15 cellular contexts compared by ENCODE assay signal in the genomic region with DNA sequence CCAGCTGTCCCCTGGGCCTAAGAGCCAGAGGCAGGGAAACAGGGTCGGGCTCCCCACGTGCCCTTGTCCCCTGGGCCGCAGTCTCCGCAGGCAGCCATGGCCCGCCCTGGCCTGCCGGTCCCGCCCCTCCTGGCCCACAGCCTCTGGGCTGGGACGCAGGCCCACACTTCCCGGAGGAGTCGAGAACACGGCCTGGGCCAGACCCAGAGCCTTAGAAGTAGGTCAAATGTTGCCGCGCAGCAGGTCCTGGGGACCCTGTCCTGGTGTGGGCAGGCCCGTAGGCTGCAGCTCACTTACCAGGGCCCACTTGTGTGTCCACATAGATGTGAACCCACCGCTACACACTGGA. TPM values are rescaled to one million over a fixed set of nuclear protein-coding genes. Genes with fewer than 3 reads are reported as not detected.
DNase-seq lines count a peak whose midpoint lies in the region; ATAC-seq, FAIRE-seq and TF ChIP-seq lines count a peak whose summit lies in the region.
"Had no signal": no experiment of that assay in that cellular context is flagged by ENCODE, and none has a peak within 500 bp of the region (broad histone marks: within the 10 kb centered on the region; RNA-seq: fewer than 3 reads in every experiment).

No MANE protein-coding gene starts in this region.

- POLR2A ChIA-PET in WTC11 (lab: Charles Lee), result no interaction called here

- TF ChIP-seq CTCF in adrenal gland (IDR thresholded peaks at IDR 0.05), result no peak
- no peak for TF ChIP-seq CTCF in WTC11 (IDR thresholded peaks at IDR 0.05)

- H3K4me3 Mint-ChIP-seq in WTC11, result no peak overlapping the region
- H3K4me3 Mint-ChIP-seq: activated T-helper 1 cell treated with anti-CD3 and anti-CD28 coated beads, Interleukin-12 subunit alpha, Interleukin-12 subunit beta, Interleukin-2, Interleukin-4 antibody, amounts not matched to agents 30 ng/mL and 10 ng/mL and 1 ng/mL, durations not matched to agents 14 hours and 24 hours and 36 hours had no signal

- H3K9me3 Mint-ChIP-seq in WTC11, result no peaks in the 10 kb centered on the region
- H3K9me3 Mint-ChIP-seq: activated T-helper 1 cell treated with anti-CD3 and anti-CD28 coated beads, Interleukin-12 subunit alpha, Interleukin-12 subunit beta, Interleukin-2, Interleukin-4 antibody, amounts not matched to agents 30 ng/mL and 10 ng/mL and 1 ng/mL, durations not matched to agents 14 hours and 24 hours and 36 hours had no signal

- CTCF ChIA-PET in WTC11 (lab: Charles Lee), result interaction anchor here (1.0 to 4.4 kb wide), 16 partner anchors 10 to 174 kb away, joined by 3 to 39 read pairs (median 4); a partner anchor contains a TSS

- intact Hi-C loops in adrenal gland (cut with DNase I), result loop anchor here (5.0 to 10.0 kb wide), 2 partner anchors 40 to 163 kb away; a partner anchor contains a TSS

- H3K27ac ChIP-seq in adrenal gland (peak overlapping the region in 4 of 5 donors; percentile 5 to 82 (median 50)), temporal lobe (ENCODE audit: low read depth, low read length) (peak overlapping the region; percentile 65)
- H3K27ac ChIP-seq: VCaP had no signal

- H3K36me3 Mint-ChIP-seq in WTC11, result no peaks in the 10 kb centered on the region

- TF ChIP-seq POLR2A in adrenal gland (IDR thresholded peaks at IDR 0.05) (no peak), GM12891 (IDR thresholded peaks at IDR 0.05; ENCODE audit: low read depth, low read length) (no peak)

- H3K27me3 Mint-ChIP-seq in WTC11 (ENCODE audit: low read depth), result no peaks in the 10 kb centered on the region

- no peak overlapping the region for H3K27ac Mint-ChIP-seq in WTC11
- H3K27ac Mint-ChIP-seq: activated T-helper 1 cell treated with anti-CD3 and anti-CD28 coated beads, Interleukin-12 subunit alpha, Interleukin-12 subunit beta, Interleukin-2, Interleukin-4 antibody, amounts not matched to agents 30 ng/mL and 10 ng/mL and 1 ng/mL, durations not matched to agents 14 hours and 24 hours and 36 hours had no signal

- no peak for ATAC-seq in WTC11

- no peaks in the 10 kb centered on the region for H3K36me3 ChIP-seq in adrenal gland (replicated peaks in 1 of 2)

- WGBS in adrenal gland, 4 donors, result 24 to 38% methylated on average over 15 of the region's 15 CpGs; no CpG with 5 or more reads in 2 of the 4 donors

- no peak overlapping the region for H3K4me3 ChIP-seq in adrenal gland

- H3K4me1 Mint-ChIP-seq in WTC11, result no peaks in the 10 kb centered on the region

- DNase-seq in adrenal gland (peak; percentile 73 to 90 (median 84)), frontal cortex (ENCODE audit: low spot score in 2 of 2) (peak; percentile 58 to 77), midbrain (lab: John Stamatoyannopoulos, UW) (peak; percentile 68), COLO829 (ENCODE audit: low spot score) (no peak), WTC11 (ENCODE audit: low spot score) (no peak), GM12891 (ENCODE audit: insufficient read length, low spot score) (no peak), UCSD-AML1 (lab: John Stamatoyannopoulos, UW; ENCODE audit: unreplicated experiment) (no peak)
- DNase-seq: KBM-7; NCI-H2171 treated with DMSO at 0.1 percent for 48 hours; stimulated activated CD8-positive, alpha-beta memory T cell treated with anti-CD3 and anti-CD28 coated beads, Interleukin-4, amount 100 ng/mL, for 48 hours had no signal

- peaks cover 14 to 20% of the 10 kb centered on the region in 2 donors for H3K4me1 ChIP-seq in adrenal gland (replicated peaks in 1 of 2)

- FAIRE-seq in frontal cortex (lab: Jason Lieb, UNC) (no peak), GM12891 (lab: Jason Lieb, UNC) (no peak)
- FAIRE-seq: islet of Langerhans had no signal

- H3K27me3 ChIP-seq in adrenal gland, result no peaks in the 10 kb centered on the region

- no peaks in the 10 kb centered on the region for H3K9me3 ChIP-seq in adrenal gland (replicated peaks in 1 of 3)

TF ChIP-seq in WTC11, 78 proteins besides CTCF, POLR2A, EP300 and RAD21 (continues in another document):
- TF ChIP-seq, protein P1, sequence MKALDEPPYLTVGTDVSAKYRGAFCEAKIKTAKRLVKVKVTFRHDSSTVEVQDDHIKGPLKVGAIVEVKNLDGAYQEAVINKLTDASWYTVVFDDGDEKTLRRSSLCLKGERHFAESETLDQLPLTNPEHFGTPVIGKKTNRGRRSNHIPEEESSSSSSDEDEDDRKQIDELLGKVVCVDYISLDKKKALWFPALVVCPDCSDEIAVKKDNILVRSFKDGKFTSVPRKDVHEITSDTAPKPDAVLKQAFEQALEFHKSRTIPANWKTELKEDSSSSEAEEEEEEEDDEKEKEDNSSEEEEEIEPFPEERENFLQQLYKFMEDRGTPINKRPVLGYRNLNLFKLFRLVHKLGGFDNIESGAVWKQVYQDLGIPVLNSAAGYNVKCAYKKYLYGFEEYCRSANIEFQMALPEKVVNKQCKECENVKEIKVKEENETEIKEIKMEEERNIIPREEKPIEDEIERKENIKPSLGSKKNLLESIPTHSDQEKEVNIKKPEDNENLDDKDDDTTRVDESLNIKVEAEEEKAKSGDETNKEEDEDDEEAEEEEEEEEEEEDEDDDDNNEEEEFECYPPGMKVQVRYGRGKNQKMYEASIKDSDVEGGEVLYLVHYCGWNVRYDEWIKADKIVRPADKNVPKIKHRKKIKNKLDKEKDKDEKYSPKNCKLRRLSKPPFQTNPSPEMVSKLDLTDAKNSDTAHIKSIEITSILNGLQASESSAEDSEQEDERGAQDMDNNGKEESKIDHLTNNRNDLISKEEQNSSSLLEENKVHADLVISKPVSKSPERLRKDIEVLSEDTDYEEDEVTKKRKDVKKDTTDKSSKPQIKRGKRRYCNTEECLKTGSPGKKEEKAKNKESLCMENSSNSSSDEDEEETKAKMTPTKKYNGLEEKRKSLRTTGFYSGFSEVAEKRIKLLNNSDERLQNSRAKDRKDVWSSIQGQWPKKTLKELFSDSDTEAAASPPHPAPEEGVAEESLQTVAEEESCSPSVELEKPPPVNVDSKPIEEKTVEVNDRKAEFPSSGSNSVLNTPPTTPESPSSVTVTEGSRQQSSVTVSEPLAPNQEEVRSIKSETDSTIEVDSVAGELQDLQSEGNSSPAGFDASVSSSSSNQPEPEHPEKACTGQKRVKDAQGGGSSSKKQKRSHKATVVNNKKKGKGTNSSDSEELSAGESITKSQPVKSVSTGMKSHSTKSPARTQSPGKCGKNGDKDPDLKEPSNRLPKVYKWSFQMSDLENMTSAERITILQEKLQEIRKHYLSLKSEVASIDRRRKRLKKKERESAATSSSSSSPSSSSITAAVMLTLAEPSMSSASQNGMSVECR (CRISPR knock-in tag; IDR thresholded peaks at IDR 0.05; ENCODE audit: borderline replicate concordance), result no peak
- TF ChIP-seq, protein P2, sequence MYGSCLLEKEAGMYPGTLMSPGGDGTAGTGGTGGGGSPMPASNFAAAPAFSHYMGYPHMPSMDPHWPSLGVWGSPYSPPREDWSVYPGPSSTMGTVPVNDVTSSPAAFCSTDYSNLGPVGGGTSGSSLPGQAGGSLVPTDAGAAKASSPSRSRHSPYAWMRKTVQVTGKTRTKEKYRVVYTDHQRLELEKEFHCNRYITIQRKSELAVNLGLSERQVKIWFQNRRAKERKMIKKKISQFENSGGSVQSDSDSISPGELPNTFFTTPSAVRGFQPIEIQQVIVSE (CRISPR knock-in tag; IDR thresholded peaks at IDR 0.05; ENCODE audit: borderline replicate concordance), result no peak

TF ChIP-seq in GM12891, 5 proteins besides CTCF, POLR2A, EP300 and RAD21:
- TF ChIP-seq PAX5 (IDR thresholded peaks at IDR 0.05; ENCODE audit: insufficient read depth, low read length, severe bottlenecking), result no peak
- TF ChIP-seq POU2F2 (IDR thresholded peaks at IDR 0.05; ENCODE audit: low read depth, low read length), result no peak
- no peak for TF ChIP-seq TAF1 (IDR thresholded peaks at IDR 0.05; ENCODE audit: low read depth, low read length)
- TF ChIP-seq SPI1 (IDR thresholded peaks at IDR 0.05; ENCODE audit: low read depth, low read length), result no peak
- no peak for TF ChIP-seq POLR2AphosphoS5 (IDR thresholded peaks at IDR 0.05; ENCODE audit: low read depth, low read length)

RNA-seq across cellular contexts. Expression of a gene that starts 4.3 kb away (rescaled TPM):
- total RNA-seq in adrenal gland, result 10 to 100 TPM in 2 of 8 donors, 1 to 10 TPM in 5, not detected in 1; 1.4 to 12.1 (median 4.6) TPM
- 10 to 100 TPM in 1 of 3 donors, 1 to 10 TPM in 2; 1.7 to 12.7 (median 5.7) TPM for polyA plus RNA-seq in adrenal gland
- not detected for total RNA-seq in frontal cortex
- 0.49 TPM for total RNA-seq in temporal lobe
- 0.31 TPM in 1 of 3 replicates, not detected in the others for total RNA-seq in WTC11 (2021)
- 0.18 TPM for polyA plus RNA-seq in GM12891 (2012; ENCODE audit: low read depth, missing spikeins)
- total RNA-seq: activated T-helper 1 cell treated with anti-CD3 and anti-CD28 coated beads, Interleukin-12 subunit alpha, Interleukin-12 subunit beta, Interleukin-2, Interleukin-4 antibody, amounts not matched to agents 30 ng/mL and 10 ng/mL and 1 ng/mL, durations not matched to agents 14 hours and 24 hours and 36 hours; dermis microvascular lymphatic vessel endothelial cell had no signal

RNA-seq across cellular contexts. Expression of a gene that starts 10.0 kb away (rescaled TPM):
- total RNA-seq in adrenal gland (100 to 1,000 TPM in 2 of 8 donors, 10 to 100 TPM in 6; 10.0 to 117 (median 47.5) TPM), frontal cortex (2.0 TPM), temporal lobe (0.98 TPM), WTC11 (2021) (4.0 to 12.0 TPM (median 5.6 TPM) in 3 replicates)
- 1,000 to 10,000 TPM in 1 of 3 donors, 100 to 1,000 TPM in 1, 10 to 100 TPM in 1; 10.4 to 1,399 (median 244) TPM for polyA plus RNA-seq in adrenal gland
- polyA plus RNA-seq in GM12891 (2012; ENCODE audit: low read depth, missing spikeins), result 0.06 TPM
- total RNA-seq: activated T-helper 1 cell treated with anti-CD3 and anti-CD28 coated beads, Interleukin-12 subunit alpha, Interleukin-12 subunit beta, Interleukin-2, Interleukin-4 antibody, amounts not matched to agents 30 ng/mL and 10 ng/mL and 1 ng/mL, durations not matched to agents 14 hours and 24 hours and 36 hours had no signal

Comparison
In these comparisons a context has a peak if more than half of its experiments do, and no peak if none do; other contexts are left out.
1. DNase-seq: peak in adrenal gland (7 of 7), frontal cortex (2 of 2) and midbrain (single experiment); none in COLO829 (single experiment), WTC11 (single experiment), GM12891 (single experiment) and UCSD-AML1 (single experiment).